ENCODE assay signal across 8 cellular contexts in the genomic region with DNA sequence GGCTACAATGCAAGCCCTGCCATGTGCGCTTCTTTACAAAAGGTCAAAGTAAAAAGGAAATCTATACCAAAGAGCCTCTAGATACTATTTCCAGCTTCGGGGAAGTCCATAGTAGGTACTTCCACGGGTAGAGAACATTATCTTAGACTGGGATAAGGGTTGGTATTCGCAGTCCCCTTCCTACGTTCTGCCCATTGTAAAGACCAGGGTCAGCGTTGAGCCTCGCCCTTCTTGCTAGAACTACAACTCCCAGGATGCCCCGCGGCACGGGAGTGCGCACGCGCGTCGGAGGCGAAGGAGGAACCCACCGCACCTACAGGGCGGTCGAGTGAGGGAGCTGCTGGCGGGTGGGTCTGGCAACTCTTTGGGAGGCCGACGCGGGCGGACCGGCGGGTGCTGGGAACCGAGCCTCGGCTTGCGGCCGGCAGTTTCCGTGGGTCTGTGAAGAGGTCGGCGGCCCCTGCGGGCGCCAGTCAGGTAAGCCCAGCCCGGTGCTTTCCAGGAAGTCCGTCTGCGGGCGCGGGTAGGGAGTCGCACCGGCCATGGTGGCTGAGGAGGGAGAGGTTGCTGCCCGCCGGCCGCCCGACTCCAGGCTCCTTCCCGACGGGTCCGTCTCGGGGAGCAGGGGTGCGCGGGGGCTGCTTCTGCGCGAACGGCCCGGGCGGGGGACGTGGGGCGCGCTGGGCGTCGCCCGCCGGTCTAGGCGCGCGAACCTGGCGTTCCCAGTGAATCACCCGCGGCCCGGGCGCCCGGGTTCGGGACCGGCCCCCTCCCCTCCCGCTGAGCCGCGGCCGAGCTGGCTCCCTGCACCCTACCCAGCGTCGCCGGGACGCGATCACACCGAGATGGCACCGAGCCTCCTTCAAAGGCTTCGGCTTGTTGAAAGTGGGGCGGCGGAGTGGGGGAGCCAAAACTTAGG. TPM values are rescaled to one million over a fixed set of nuclear protein-coding genes. Genes with fewer than 3 reads are reported as not detected.
DNase-seq lines count a peak whose midpoint lies in the region; ATAC-seq lines count a peak whose summit lies in the region.

A gene (plus strand): TSS at position 294 of the 919 bp plus-strand sequence. CDS start 33,232 bp downstream, outside the sequence.

- H3K9me3 Mint-ChIP-seq in immature natural killer cell, result no peaks in the 10 kb centered on the region

- DNase-seq in NCI-H2196 treated with DMSO at 0.1 percent for 48 hours (lab: John Stamatoyannopoulos, UW; ENCODE audit: unreplicated experiment), result peak; percentile 20
- peak; percentile 74 to 87 (median 82) for DNase-seq in activated CD4-positive, CD25-positive, alpha-beta regulatory T cell (lab: John Stamatoyannopoulos, UW)
- peak; percentile 83 for DNase-seq in central memory CD4-positive, alpha-beta T cell
- DNase-seq in immature natural killer cell, result peak; percentile 87 to 89 (median 87)
- DNase-seq in smooth muscle cell of the brain vasculature (ENCODE audit: low read depth, low spot score), result peak; percentile 85

- peaks cover 43 to 51% of the 10 kb centered on the region in 2 donors for H3K4me1 Mint-ChIP-seq in immature natural killer cell

- H3K4me3 Mint-ChIP-seq in immature natural killer cell, result peak within 1 kb of the TSS; percentile 93 to 96 (median 95)

- H3K27ac Mint-ChIP-seq in immature natural killer cell, result peak within 1 kb of the TSS; percentile 84 to 94 (median 94)

- H3K36me3 ChIP-seq in ACC112 (ENCODE audit: insufficient read depth, low read length), result no peaks in the 10 kb centered on the region

- H3K27ac ChIP-seq in ACC112 (ENCODE audit: low read depth, low read length), result peak within 1 kb of the TSS; percentile 83

- ATAC-seq in GM18867 (IDR thresholded peaks at IDR 0.05; ENCODE audit: unreplicated experiment) (peak; percentile 87), HG03097 (IDR thresholded peaks at IDR 0.05; ENCODE audit: low FRiP score, unreplicated experiment) (peak; percentile 74)

- H3K4me1 ChIP-seq in ACC112 (ENCODE audit: control insufficient read depth, insufficient read depth, low read length, unreplicated experiment), result peaks cover 32% of the 10 kb centered on the region

- H3K27me3 ChIP-seq in ACC112 (ENCODE audit: insufficient read depth, low read length), result no peaks in the 10 kb centered on the region

- no peaks in the 10 kb centered on the region for H3K36me3 Mint-ChIP-seq in immature natural killer cell

- H3K4me3 ChIP-seq in ACC112 (ENCODE audit: low read depth, low read length), result peak within 1 kb of the TSS; percentile 93

- peaks cover 2 to 6% (median 2%) of the 10 kb centered on the region in 3 donors for H3K27me3 Mint-ChIP-seq in immature natural killer cell (ENCODE audit: low read depth in 3 of 3)

- H2AFZ ChIP-seq in ACC112 (ENCODE audit: low read length, unreplicated experiment), result peak within 1 kb of the TSS; percentile 74

- H3K79me2 ChIP-seq in ACC112 (ENCODE audit: control insufficient read depth, insufficient read depth, low read length, unreplicated experiment), result peaks cover 54% of the 10 kb centered on the region

RNA-seq across cellular contexts. Expression of the gene that starts here (rescaled TPM):
- 10 to 100 TPM; 28.9 to 50.9 (median 38.7) TPM for polyA plus RNA-seq in immature natural killer cell

Comparison
In these comparisons a context has a peak if more than half of its experiments do, and no peak if none do; other contexts are left out.
1. Peak in every context shown above with its lines: DNase-seq, ATAC-seq, H3K4me3 ChIP-seq and H3K27ac ChIP-seq.
2. DNase-seq: peak in every context shown above with its lines; median percentile 87 in immature natural killer cell; 85 in smooth muscle cell of the brain vasculature; 83 in central memory CD4-positive, alpha-beta T cell; 82 in activated CD4-positive, CD25-positive, alpha-beta regulatory T cell; 20 in NCI-H2196 treated with DMSO at 0.1 percent for 48 hours.